ENCODE assay signal across 23 cellular contexts in the genomic region with DNA sequence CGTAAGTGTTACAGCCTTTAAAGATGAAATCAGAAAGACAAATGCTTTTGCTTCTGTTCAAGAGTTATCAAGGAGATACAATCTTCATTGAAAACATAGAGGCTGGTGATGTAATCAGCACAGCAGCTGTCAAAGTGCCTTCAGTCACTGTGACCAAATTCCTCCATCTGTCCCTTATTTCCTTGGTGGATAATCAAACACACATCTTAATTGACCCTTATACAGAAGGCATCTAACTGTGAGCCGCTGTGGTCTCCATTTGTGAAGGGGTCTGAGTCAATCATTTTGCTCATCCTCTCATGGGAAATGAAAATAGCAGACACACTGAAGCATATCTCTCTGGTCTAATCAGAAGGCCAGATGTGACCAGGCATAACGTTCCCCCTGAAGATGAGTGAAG.
"Had no signal": no experiment of that assay in that cellular context is flagged by ENCODE, and none has a peak within 500 bp of the region (broad histone marks: within the 10 kb centered on the region; RNA-seq: fewer than 3 reads in every experiment).

No MANE protein-coding gene starts in this region.

- H3K27me3 ChIP-seq: body of pancreas, colonic mucosa, esophagus squamous epithelium, uterus had no signal

- H3K36me3 ChIP-seq: colonic mucosa, esophagus squamous epithelium, left ventricle myocardium inferior, uterus had no signal

- DNase-seq: activated CD4-positive, alpha-beta T cell treated with anti-CD3 and anti-CD28 coated beads for 4 hours; activated CD4-positive, alpha-beta T cell treated with anti-CD3 and anti-CD28 coated beads, Interleukin-2, amount 50 U/mL, for 4 hours; activated effector memory CD4-positive, alpha-beta T cell treated with Interleukin-2 at 50 U/mL for 16 hours; activated naive CD4-positive, alpha-beta T cell treated with Interleukin-2 at 50 U/mL for 16 hours; activated T-cell treated with anti-CD3 and anti-CD28 coated beads for 4 hours; anterior cingulate cortex; body of pancreas; colonic mucosa; effector CD8-positive, alpha-beta T cell; esophagus squamous epithelium; foreskin melanocyte; left ventricle myocardium inferior; mucosa of descending colon; posterior cingulate gyrus; right cardiac atrium; stimulated activated CD4-positive, alpha-beta T cell treated with anti-CD3 and anti-CD28 coated beads, Interleukin-4, amount 100 ng/mL, for 24 hours; stimulated activated naive CD8-positive, alpha-beta T cell treated with anti-CD3 and anti-CD28 coated beads, Interleukin-15, amount 100 ng/mL, for 72 hours; substantia nigra; uterus had no signal

- H3K27ac ChIP-seq: body of pancreas, colonic mucosa, epithelial cell of prostate, esophagus squamous epithelium, left ventricle myocardium inferior, uterus had no signal

- ATAC-seq: body of pancreas; mucosa of descending colon; natural killer cell treated with Interleukin-12 subunit alpha and Interleukin-12 subunit beta and Interleukin-15 and Interleukin-18, amount 100 ng/mL, for 72 hours; right cardiac atrium; stimulated activated effector memory CD8-positive, alpha-beta T cell treated with anti-CD3 and anti-CD28 coated beads, Interleukin-12 subunit alpha, Interleukin-12 subunit beta, amount 100 ng/mL, for 72 hours; stimulated activated naive CD8-positive, alpha-beta T cell treated with anti-CD3 and anti-CD28 coated beads, Interleukin-15, amount 100 ng/mL, for 72 hours had no signal

- H3K4me3 ChIP-seq: body of pancreas, colonic mucosa, esophagus squamous epithelium, left ventricle myocardium inferior, lung, mucosa of descending colon, uterus had no signal

- H3K9me3 ChIP-seq: body of pancreas, colonic mucosa, mucosa of descending colon, uterus had no signal

- H3K4me1 ChIP-seq: body of pancreas, colonic mucosa, esophagus squamous epithelium, left ventricle myocardium inferior, uterus had no signal
